In genomic region chr1:150578278-150579109, GRCh38 we compare ENCODE assay signal across 8 cellular contexts. TPM values are rescaled to one million over a fixed set of nuclear protein-coding genes. Genes with fewer than 3 reads are reported as not detected.
DNase-seq lines count a peak whose midpoint lies in the region; ATAC-seq and TF ChIP-seq lines count a peak whose summit lies in the region.

No MANE protein-coding gene starts in this region.

- intact Hi-C loops in body of pancreas (cut with DNase I), result no loop called here

- H3K27ac ChIP-seq in HUES64 (ENCODE audit: low read depth, low read length) (peak overlapping the region; percentile 100), body of pancreas (peak overlapping the region; percentile 97 to 100 (median 98))

- TF ChIP-seq CTCF in body of pancreas (IDR thresholded peaks at IDR 0.05), result no peak

- no peak for TF ChIP-seq POLR2A in body of pancreas (IDR thresholded peaks at IDR 0.05)

- peak overlapping the region; percentile 99 for H3K9ac ChIP-seq in HUES64 (ENCODE audit: low read depth, low read length)

- under 1% methylated on average over 49 of the region's 49 CpGs for WGBS in HUES64
- 0% methylated on average over 17 to 49 of the region's 49 CpGs for WGBS in body of pancreas, 2 donors

- peak; percentile 12 for ATAC-seq in body of pancreas

- peaks cover 27% of the 10 kb centered on the region for H3K4me1 ChIP-seq in HUES64 (ENCODE audit: insufficient read depth, low read length)
- H3K4me1 ChIP-seq in body of pancreas, result peaks cover 33% of the 10 kb centered on the region

- H3K36me3 ChIP-seq in HUES64 (ENCODE audit: insufficient read depth, low read length) (peaks cover 53% of the 10 kb centered on the region), body of pancreas (replicated peaks in 1 of 2; ENCODE audit: insufficient read depth in 1 of 2, low read depth in 2 of 2) (peaks cover 4 to 7% of the 10 kb centered on the region in 2 donors)

- DNase-seq in ELF-1 (ENCODE audit: low read depth, low spot score) (peak; percentile 65), SHP77 (lab: John Stamatoyannopoulos, UW) (peak; percentile 54 to 62), body of pancreas (peak in 3 of 4 donors; percentile 41 to 77 (median 49)), skeletal muscle cell (ENCODE audit: low read depth) (peak; percentile 61), GM19238 (ENCODE audit: insufficient read length, low spot score) (no peak), T-helper 9 cell (no peak)

- no peaks in the 10 kb centered on the region for H3K9me3 ChIP-seq in HUES64 (ENCODE audit: insufficient read depth, low read depth, low read length)
- no peaks in the 10 kb centered on the region for H3K9me3 ChIP-seq in body of pancreas
- H3K9me3 ChIP-seq in iPS-18c (ENCODE audit: control insufficient read depth, insufficient read depth, low read length), result no peaks in the 10 kb centered on the region

- H3K27me3 ChIP-seq in HUES64 (ENCODE audit: insufficient read depth, low read length) (no peaks in the 10 kb centered on the region), body of pancreas (no peaks in the 10 kb centered on the region)

- H3K4me3 ChIP-seq in HUES64 (ENCODE audit: low read length) (peak overlapping the region; percentile 99), body of pancreas (peak overlapping the region; percentile 72 to 99), iPS-18c (ENCODE audit: insufficient read depth, low read depth, low read length) (peak overlapping the region; percentile 86), skeletal muscle cell (ENCODE audit: low read depth, low read length) (peak overlapping the region; percentile 66)

RNA-seq across cellular contexts. Expression of gene MCL1, which starts 0.9 kb away (rescaled TPM):
- polyA plus RNA-seq in HUES64 (2013, experiment 1 of 2), result 126 TPM
- 126 TPM for polyA plus RNA-seq in HUES64 (2013, experiment 2 of 2)
- 100 to 1,000 TPM; 211 to 223 TPM for total RNA-seq in body of pancreas

RNA-seq across cellular contexts. Expression of gene ADAMTSL4, which starts 29.3 kb away (rescaled TPM):
- polyA plus RNA-seq in HUES64 (2013, experiment 1 of 2), result 1.1 TPM
- 1.5 TPM for polyA plus RNA-seq in HUES64 (2013, experiment 2 of 2)
- 1 to 10 TPM; 4.7 to 7.6 TPM for total RNA-seq in body of pancreas

RNA-seq across cellular contexts. Expression of gene ENSA, which starts 50.9 kb away (rescaled TPM):
- polyA plus RNA-seq in HUES64 (2013, experiment 1 of 2), result 173 TPM
- 161 TPM for polyA plus RNA-seq in HUES64 (2013, experiment 2 of 2)
- total RNA-seq in body of pancreas, result 100 to 1,000 TPM in 1 of 2 donors, 10 to 100 TPM in 1; 64.6 to 203 TPM

Comparison
In these comparisons a context has a peak if more than half of its experiments do, and no peak if none do; other contexts are left out.
1. DNase-seq: peak in ELF-1 (single experiment), SHP77 (2 of 2), body of pancreas (3 of 4) and skeletal muscle cell (single experiment); none in GM19238 (single experiment) and T-helper 9 cell (single experiment).
2. Peak in every context shown above with its lines, with median percentiles within 50 percentile points of each other: H3K4me3 ChIP-seq.